Comparison of ENCODE assay signal across 17 cellular contexts in genomic region chr9:111102793-111103474, GRCh38.
DNase-seq lines count a peak whose midpoint lies in the region; ATAC-seq and TF ChIP-seq lines count a peak whose summit lies in the region.
"Had no signal": no experiment of that assay in that cellular context is flagged by ENCODE, and none has a peak within 500 bp of the region (broad histone marks: within the 10 kb centered on the region; RNA-seq: fewer than 3 reads in every experiment).

No MANE protein-coding gene starts in this region.

- no peaks in the 10 kb centered on the region for H3K9me3 ChIP-seq in gastrocnemius medialis
- H3K9me3 ChIP-seq: A549, MG63, Peyer's patch had no signal

- no peaks in the 10 kb centered on the region for H3K27me3 ChIP-seq in gastrocnemius medialis
- H3K27me3 ChIP-seq: MG63, Peyer's patch had no signal

- intact Hi-C loops in Right ventricle myocardium superior (cut with DNase I), result no loop called here
- intact Hi-C loops in gastrocnemius medialis (cut with DNase I; ENCODE audit: low total_unique reads), result no loop called here

- no peak for TF ChIP-seq CTCF in gastrocnemius medialis (IDR thresholded peaks at IDR 0.05 in 4 of 5, conservative IDR thresholded peaks at IDR 0.05 in 1 of 5)

- in situ Hi-C loops in gastrocnemius medialis (cut with MboI; ENCODE audit: low sequenced_read_pairs in 4 of 4), result no loop called here

- H3K36me3 ChIP-seq in gastrocnemius medialis, result no peaks in the 10 kb centered on the region
- H3K36me3 ChIP-seq: MG63, Peyer's patch had no signal

- DNase-seq in EH (ENCODE audit: low read depth), result peak; percentile 48
- peak; percentile 30 for DNase-seq in amniotic epithelial cell (ENCODE audit: low read depth)
- no peak for DNase-seq in Right ventricle myocardium superior
- DNase-seq in gastrocnemius medialis, result no peak
- no peak for DNase-seq in activated CD4-positive, alpha-beta T cell treated with anti-CD3 and anti-CD28 coated beads, Interleukin-2, amount 50 U/mL, for 1 hour
- no peak for DNase-seq in NCI-H345 (lab: John Stamatoyannopoulos, UW)
- DNase-seq in NCI-H510A treated with DMSO at 0.1 percent for 48 hours (lab: John Stamatoyannopoulos, UW), result no peak
- DNase-seq: AML-193; CD4-positive, CD25-positive, alpha-beta regulatory T cell; DMS79 treated with DMSO at 0.1 percent for 48 hours; MG63; NCI-H187 treated with DMSO at 0.1 percent for 48 hours; NCI-H446 treated with DMSO at 0.1 percent for 48 hours; Peyer's patch had no signal

- peak overlapping the region in 3 of 4 donors; percentile 12 to 46 (median 36) for H3K27ac ChIP-seq in gastrocnemius medialis
- H3K27ac ChIP-seq: A549, Peyer's patch had no signal

- ATAC-seq in Right ventricle myocardium superior (ENCODE audit: poor library complexity), result peak; percentile 85
- ATAC-seq in gastrocnemius medialis, result peak in 1 of 2 donors; percentile 47
- no peak for ATAC-seq in esophagus mucosa
- ATAC-seq: A549, HepG2 had no signal

- H3K4me3 ChIP-seq in gastrocnemius medialis, result no peak overlapping the region
- H3K4me3 ChIP-seq: A549, MG63, Peyer's patch had no signal

- H3K4me1 ChIP-seq in gastrocnemius medialis, result no peaks in the 10 kb centered on the region
- H3K4me1 ChIP-seq: A549, Peyer's patch had no signal

- no peak for TF ChIP-seq POLR2A in gastrocnemius medialis (IDR thresholded peaks at IDR 0.05)

Comparison
In these comparisons a context has a peak if more than half of its experiments do, and no peak if none do; other contexts are left out.
1. DNase-seq: peak in EH (single experiment) and amniotic epithelial cell (single experiment); none in Right ventricle myocardium superior (single experiment), gastrocnemius medialis (0 of 2), activated CD4-positive, alpha-beta T cell treated with anti-CD3 and anti-CD28 coated beads, Interleukin-2, amount 50 U/mL, for 1 hour (single experiment), NCI-H345 (single experiment) and NCI-H510A treated with DMSO at 0.1 percent for 48 hours (single experiment).